Comparison of ENCODE assay signal across 20 cellular contexts in genomic region chr3:66097647-66098046, GRCh38. TPM values are rescaled to one million over a fixed set of nuclear protein-coding genes. Genes with fewer than 3 reads are reported as not detected.
DNase-seq lines count a peak whose midpoint lies in the region; ATAC-seq, FAIRE-seq and TF ChIP-seq lines count a peak whose summit lies in the region.
"Had no signal": no experiment of that assay in that cellular context is flagged by ENCODE, and none has a peak within 500 bp of the region (broad histone marks: within the 10 kb centered on the region; RNA-seq: fewer than 3 reads in every experiment).

No MANE protein-coding gene starts in this region.

- intact Hi-C loops in IMR-90 (cut with micrococcal nuclease): no loop called here

- H2AFZ ChIP-seq in IMR-90 (replicated peaks; ENCODE audit: low read length, poor library complexity) (no peak overlapping the region), H1 (ENCODE audit: low read length) (no peak overlapping the region), osteoblast (ENCODE audit: low read length) (no peak overlapping the region)

- H3K4me1 ChIP-seq in IMR-90 (ENCODE audit: control insufficient read depth, insufficient read depth, low read length) (peaks cover 7% of the 10 kb centered on the region), H1 (replicated peaks in 1 of 4; ENCODE audit: control insufficient read depth in 3 of 4, insufficient read depth in 4 of 4, low read length in 3 of 4) (no peaks in the 10 kb centered on the region), osteoblast (ENCODE audit: insufficient read depth, low read length) (peaks cover 25% of the 10 kb centered on the region)
- H3K4me1 ChIP-seq: A549, Caco-2, HAP-1 had no signal

- BruUV-seq in IMR-90 (replicated peaks; lab: Mats Ljungman, UMichigan): no TSS peak

- no peak overlapping the region for H2AK9ac ChIP-seq in IMR-90 (replicated peaks; ENCODE audit: low read depth, low read length, poor library complexity)

- H3K79me2 ChIP-seq in H1 (ENCODE audit: control insufficient read depth in 1 of 2, insufficient read depth in 2 of 2, low read length in 2 of 2) (no peaks in the 10 kb centered on the region), osteoblast (ENCODE audit: insufficient read depth, low read length) (no peaks in the 10 kb centered on the region)

- peak overlapping the region; percentile 92 for H2BK15ac ChIP-seq in IMR-90 (ENCODE audit: low read depth, low read length)
- no peak overlapping the region for H2BK15ac ChIP-seq in H1 (ENCODE audit: low read length)

- H3K18ac ChIP-seq in IMR-90 (ENCODE audit: low read depth, low read length): peak overlapping the region; percentile 73; the same call in 1 of the 2 replicates
- no peak overlapping the region for H3K18ac ChIP-seq in H1 (ENCODE audit: extremely low read depth, low read length)

- H3K9me1 ChIP-seq in IMR-90 (ENCODE audit: insufficient read depth, low read length): peaks cover 6% of the 10 kb centered on the region

- FAIRE-seq in GM12892 (lab: Jason Lieb, UNC) (peak; percentile 53), H1 (lab: Jason Lieb, UNC) (peak; percentile 19)
- FAIRE-seq: A549, G401.6, H54 had no signal

- 100% methylated on average over 3 of the region's 4 CpGs; no CpG with 5 or more reads in 1 of the 2 experiments for WGBS in IMR-90 (ENCODE audit: extremely low coverage in 2 of 2, insufficient read length in 1 of 2), 2 experiments
- 96% methylated on average over 4 of the region's 4 CpGs; no CpG with 5 or more reads in 1 of the 2 experiments for WGBS in H1 (ENCODE audit: extremely low coverage in 1 of 2, insufficient coverage in 1 of 2, insufficient read length in 1 of 2, insufficient replicate concordance in 2 of 2, low coverage in 1 of 2, low lambda C conversion rate in 2 of 2, missing lambda C conversion rate in 1 of 2), 2 experiments

- H3K27ac ChIP-seq in IMR-90 (ENCODE audit: insufficient read depth, low read length): no peak overlapping the region
- H3K27ac ChIP-seq in H1 (ENCODE audit: low read depth, low read length): no peak overlapping the region
- H3K27ac ChIP-seq in osteoblast (ENCODE audit: low read depth, low read length): peak overlapping the region; percentile 44
- H3K27ac ChIP-seq: A549 had no signal

- TF ChIP-seq POLR2A in GM12892 (IDR thresholded peaks at IDR 0.05; ENCODE audit: low read depth, low read length) (no peak), IMR-90 (IDR thresholded peaks at IDR 0.05; ENCODE audit: low read depth, low read length) (no peak), H1 (IDR thresholded peaks at IDR 0.05; ENCODE audit: control extremely low read depth in 1 of 2, low read depth in 2 of 2, low read length in 2 of 2) (no peak)

- H4K20me1 ChIP-seq in IMR-90 (ENCODE audit: insufficient read depth, low read length): no peaks in the 10 kb centered on the region
- no peaks in the 10 kb centered on the region for H4K20me1 ChIP-seq in H1 (replicated peaks in 1 of 2; ENCODE audit: control insufficient read depth in 1 of 2, insufficient read depth in 2 of 2, low read length in 2 of 2)
- H4K20me1 ChIP-seq in osteoblast (ENCODE audit: insufficient read depth, low read length): no peaks in the 10 kb centered on the region

- H4K5ac ChIP-seq in IMR-90 (ENCODE audit: low read depth, low read length) (peak overlapping the region; percentile 70; the same call in 1 of the 2 replicates), H1 (ENCODE audit: insufficient read length, low read depth, low read length) (no peak overlapping the region)

- no peak for ATAC-seq in IMR-90 (ENCODE audit: low read depth)
- ATAC-seq: A549; CD8-positive, alpha-beta T cell had no signal

- TF ChIP-seq RAD21 in IMR-90 (IDR thresholded peaks at IDR 0.05; ENCODE audit: low read length) (no peak), H1 (IDR thresholded peaks at IDR 0.05 in 1 of 2, conservative IDR thresholded peaks at IDR 0.05 in 1 of 2; ENCODE audit: low read depth in 2 of 2, low read length in 2 of 2) (no peak)

- H2AK5ac ChIP-seq in IMR-90 (ENCODE audit: low read depth, low read length) (peak overlapping the region; percentile 75; the same call in 1 of the 2 replicates), H1 (ENCODE audit: low read depth, low read length) (no peak overlapping the region)

- no peaks in the 10 kb centered on the region for H3K79me1 ChIP-seq in IMR-90 (ENCODE audit: low read depth in 1 of 2, low read length in 2 of 2)
- no peaks in the 10 kb centered on the region for H3K79me1 ChIP-seq in H1 (ENCODE audit: low read depth, low read length)

- H3K9ac ChIP-seq in IMR-90 (ENCODE audit: low read depth, low read length) (no peak overlapping the region), H1 (replicated peaks in 1 of 4; ENCODE audit: extremely low read depth in 1 of 4, low read depth in 3 of 4, low read length in 3 of 4) (no peak overlapping the region)
- H3K9ac ChIP-seq: GM23248 had no signal

- peak overlapping the region; percentile 83 for H2BK120ac ChIP-seq in IMR-90 (ENCODE audit: low read depth, low read length)
- H2BK120ac ChIP-seq in H1 (replicated peaks; ENCODE audit: low read depth, low read length): no peak overlapping the region

- H3K4me2 ChIP-seq in IMR-90 (ENCODE audit: low read depth, low read length) (peak overlapping the region; percentile 19; the same call in 1 of the 2 replicates), H1 (ENCODE audit: insufficient read depth in 1 of 2, low read depth in 2 of 2, low read length in 2 of 2) (no peak overlapping the region), osteoblast (ENCODE audit: insufficient read depth, low read length) (peak overlapping the region; percentile 50)
- H3K4me2 ChIP-seq: A549 had no signal

- CTCF ChIA-PET in IMR-90 (lab: Yijun Ruan, JAX): no interaction called here
- CTCF ChIA-PET in H1 (lab: Charles Lee; ENCODE audit: partially characterized antibody): interaction anchor here (1.4 kb wide), 1 partner anchor 11 kb away, joined by 4 read pairs; no protein-coding TSS in a partner anchor

- H2BK20ac ChIP-seq in IMR-90 (ENCODE audit: low read depth, low read length) (peak overlapping the region; percentile 86; the same call in 1 of the 2 replicates), H1 (ENCODE audit: low read length) (no peak overlapping the region)

- TF ChIP-seq EP300 in H1 (IDR thresholded peaks at IDR 0.05; ENCODE audit: borderline replicate concordance in 1 of 2, low read depth in 2 of 2, low read length in 2 of 2): no peak

- H3K27me3 ChIP-seq in IMR-90 (ENCODE audit: control insufficient read depth, insufficient read depth, low read length) (no peaks in the 10 kb centered on the region), H1 (replicated peaks in 1 of 4; ENCODE audit: control insufficient read depth in 3 of 4, extremely low read depth in 1 of 4, insufficient read depth in 3 of 4, low read length in 3 of 4) (no peaks in the 10 kb centered on the region), osteoblast (ENCODE audit: insufficient read depth, low read length) (no peaks in the 10 kb centered on the region)

- H2BK5ac ChIP-seq in IMR-90 (ENCODE audit: low read depth, low read length, poor library complexity, severe bottlenecking): peak overlapping the region; percentile 46
- no peak overlapping the region for H2BK5ac ChIP-seq in H1 (ENCODE audit: low read depth, low read length)

- H3K4me3 ChIP-seq in IMR-90 (ENCODE audit: insufficient read depth, low read depth, low read length) (no peak overlapping the region), H1 (ENCODE audit: extremely low read depth in 1 of 4, insufficient read depth in 2 of 4, low read depth in 3 of 4, low read length in 4 of 4) (no peak overlapping the region), osteoblast (ENCODE audit: insufficient read depth, low read length) (no peak overlapping the region)
- H3K4me3 ChIP-seq: A549, HAP-1 had no signal

- dilution Hi-C loops in IMR-90 (cut with HindIII; ENCODE audit: low sequenced_read_pairs, unreplicated experiment): no loop called here

- TF ChIP-seq CTCF in IMR-90 (conservative IDR thresholded peaks at IDR 0.05; ENCODE audit: low read depth, low read length): no peak
- no peak for TF ChIP-seq CTCF in H1 (IDR thresholded peaks at IDR 0.05; ENCODE audit: control extremely low read depth in 1 of 3, insufficient read depth in 1 of 3, low read depth in 1 of 3, low read length in 3 of 3)
- TF ChIP-seq CTCF in osteoblast (IDR thresholded peaks at IDR 0.05; ENCODE audit: extremely low read depth, low read depth, low read length): no peak

- no peaks in the 10 kb centered on the region for H3K23me2 ChIP-seq in H1 (ENCODE audit: low read depth, low read length)

- POLR2A ChIA-PET in IMR-90 (lab: Charles Lee; ENCODE audit: unreplicated experiment) (no interaction called here), H1 (lab: Charles Lee; ENCODE audit: partially characterized antibody) (interaction anchor here (0.7 kb wide), 1 partner anchor 21 kb away, joined by 3 read pairs; no protein-coding TSS in a partner anchor)

- H4K91ac ChIP-seq in IMR-90 (ENCODE audit: insufficient read depth, low read depth, low read length) (peak overlapping the region; percentile 34; the same call in 1 of the 2 replicates), H1 (replicated peaks; ENCODE audit: insufficient read length, low read length) (no peak overlapping the region)

- DNase-seq in GM12892 (ENCODE audit: insufficient read length) (no peak), IMR-90 (no peak), H1 (ENCODE audit: low read depth in 1 of 2, low spot score in 2 of 2) (no peak), osteoblast (ENCODE audit: insufficient read length, low spot score, missing footprints) (no peak), HuH-7 (ENCODE audit: low spot score) (no peak), glomerular visceral epithelial cell (ENCODE audit: extremely low spot score) (no peak), putamen (ENCODE audit: low spot score) (no peak), epidermal melanocyte (ENCODE audit: insufficient read length, low spot score) (no peak)
- DNase-seq: 8988T; C1 segment of cervical spinal cord; Caco-2; CD4-positive, CD25-positive, alpha-beta regulatory T cell; CD8-positive, alpha-beta T cell; DMS153; DND-41 had no signal

- H3K56ac ChIP-seq in IMR-90 (ENCODE audit: extremely low read depth, insufficient read depth, low read length) (0 out of 2 replicates have a peak overlapping the region, but pooled peaks have one; percentile 16), H1 (replicated peaks; ENCODE audit: insufficient read length, low read depth, low read length) (no peak overlapping the region)

- H3K4ac ChIP-seq in IMR-90 (ENCODE audit: low read depth, low read length): peak overlapping the region; percentile 62
- H3K4ac ChIP-seq in H1 (replicated peaks; ENCODE audit: insufficient read length, low read depth, low read length): no peak overlapping the region

- no peak overlapping the region for H2BK12ac ChIP-seq in H1 (ENCODE audit: low read depth, low read length)

- H3K36me3 ChIP-seq in IMR-90 (ENCODE audit: control insufficient read depth, insufficient read depth, low read length): no peaks in the 10 kb centered on the region
- no peaks in the 10 kb centered on the region for H3K36me3 ChIP-seq in H1 (ENCODE audit: control insufficient read depth in 2 of 4, insufficient read depth in 4 of 4, low read length in 3 of 4)
- no peaks in the 10 kb centered on the region for H3K36me3 ChIP-seq in osteoblast (ENCODE audit: insufficient read depth, low read length)
- H3K36me3 ChIP-seq: HAP-1 had no signal

- in situ Hi-C loops in IMR-90 (cut with MboI; ENCODE audit: low sequenced_read_pairs): no loop called here

- H3K14ac ChIP-seq in IMR-90 (replicated peaks; ENCODE audit: low read depth, low read length): 0 out of 2 replicates have a peak overlapping the region, but pooled peaks have one; percentile 33
- no peak overlapping the region for H3K14ac ChIP-seq in H1 (ENCODE audit: insufficient read length)

- peak overlapping the region; percentile 21 to 77; a peak in 2 of 4 replicates for H4K8ac ChIP-seq in IMR-90 (ENCODE audit: low read depth in 2 of 2, low read length in 2 of 2)
- no peak overlapping the region for H4K8ac ChIP-seq in H1 (ENCODE audit: extremely low read depth, insufficient read depth, low read length)

- H3K9me3 ChIP-seq in IMR-90 (ENCODE audit: control insufficient read depth, insufficient read depth, low read length): peaks cover 7% of the 10 kb centered on the region
- H3K9me3 ChIP-seq in H1 (ENCODE audit: insufficient read depth in 2 of 2, low read depth in 1 of 2, low read length in 1 of 2): no peaks in the 10 kb centered on the region
- H3K9me3 ChIP-seq in osteoblast (ENCODE audit: low read depth, low read length): peaks cover 3% of the 10 kb centered on the region
- H3K9me3 ChIP-seq: Caco-2, HAP-1 had no signal

- H3K23ac ChIP-seq in IMR-90 (ENCODE audit: low read depth, low read length): no peak overlapping the region
- H3K23ac ChIP-seq in H1 (ENCODE audit: insufficient read length): no peak overlapping the region

RNA-seq across cellular contexts. Expression of gene MAGI1, which starts 58.9 kb away (rescaled TPM):
- 0.36 TPM for polyA plus RNA-seq in GM12892 (2012; ENCODE audit: missing spikeins)
- total RNA-seq in IMR-90 (2012; rRNA removed): 24.2 and 26.4 TPM in 2 replicates
- 14.4 and 14.5 TPM in 2 replicates for polyA plus RNA-seq in IMR-90 (2012; rRNA removed)
- polyA plus RNA-seq in IMR-90 (2012; cell fraction: cytosol; rRNA removed): 6.6 and 8.8 TPM in 2 replicates
- polyA plus RNA-seq in IMR-90 (2012; cell fraction: nucleus; rRNA removed; ENCODE audit: low replicate concordance): 20.8 and 44.3 TPM in 2 replicates
- total RNA-seq in H1 (2021; fragmentation: NEBNext Ultra II Directional; extraction: Animal tissue kit (Norgen Biotek cat#: 25700)): 77.9 and 78.0 TPM in 2 replicates
- 19.8 and 27.4 TPM in 2 replicates for polyA plus RNA-seq in H1 (2011; rRNA removed)
- 35.7 TPM for polyA plus RNA-seq in H1 (2011; cell fraction: cytosol; rRNA removed)
- 52.0 TPM for polyA plus RNA-seq in H1 (2011; cell fraction: nucleus; rRNA removed)
- 36.7 to 49.8 TPM (median 41.1 TPM) in 4 replicates for polyA plus RNA-seq in H1 (2012, experiment 1 of 2)
- polyA plus RNA-seq in H1 (2012, experiment 2 of 2): 1.9 TPM
- polyA plus RNA-seq in H1 (2013, experiment 1 of 2): 28.1 TPM
- 28.5 TPM for polyA plus RNA-seq in H1 (2013, experiment 2 of 2)
- polyA minus RNA-seq in H1 (2011; rRNA and poly(A)+ RNA removed): 127 and 157 TPM in 2 replicates
- 60.6 TPM for polyA minus RNA-seq in H1 (2011; cell fraction: cytosol; rRNA and poly(A)+ RNA removed)
- 129 TPM for polyA minus RNA-seq in H1 (2011; cell fraction: nucleus; rRNA and poly(A)+ RNA removed)
- total RNA-seq in osteoblast: 61.0 and 66.6 TPM in 2 replicates
- total RNA-seq: CD8-positive, alpha-beta T cell had no signal

Comparison
In these comparisons a context has a peak if more than half of its experiments do, and no peak if none do; other contexts are left out.
1. H3K4me2 ChIP-seq: peak in IMR-90 (single experiment) and osteoblast (single experiment); none in H1 (0 of 2).